Comparison of ENCODE assay signal across 8 cellular contexts in genomic region chr2:121649652-121650553, GRCh38.
DNase-seq lines count a peak whose midpoint lies in the region; FAIRE-seq and TF ChIP-seq lines count a peak whose summit lies in the region.

No MANE protein-coding gene starts in this region.

- H3K27ac ChIP-seq in RWPE1 = peak overlapping the region; percentile 94

- no peaks in the 10 kb centered on the region for H3K27me3 Mint-ChIP-seq in nephron progenitor cell (ENCODE audit: low read depth, poor library complexity)
- no peaks in the 10 kb centered on the region for H3K27me3 Mint-ChIP-seq in stimulated activated naive CD8-positive, alpha-beta T cell treated with anti-CD3 and anti-CD28 coated beads, Interleukin-15, Interleukin-2, amounts not matched to agents 100 ng/mL and 50 ng/mL, for 24 hours

- CTCF ChIA-PET in RWPE1 (lab: Yijun Ruan, JAX) = interaction anchor here (1.1 to 1.4 kb wide), 2 partner anchors 69 to 119 kb away, joined by 3 to 6 read pairs; partner anchors contain the start of gene RNU4ATAC

- POLR2A ChIA-PET in RWPE1 (lab: Yijun Ruan, JAX; ENCODE audit: low non-redundant PET) = interaction anchor here (0.6 to 1.7 kb wide), 5 partner anchors 20 to 120 kb away, joined by 3 to 8 read pairs (median 3); no protein-coding TSS in a partner anchor

- peaks cover 59% of the 10 kb centered on the region for H3K4me1 Mint-ChIP-seq in nephron progenitor cell
- peaks cover 74% of the 10 kb centered on the region for H3K4me1 Mint-ChIP-seq in stimulated activated naive CD8-positive, alpha-beta T cell treated with anti-CD3 and anti-CD28 coated beads, Interleukin-15, Interleukin-2, amounts not matched to agents 100 ng/mL and 50 ng/mL, for 24 hours (ENCODE audit: low read depth)

- H3K27ac Mint-ChIP-seq in nephron progenitor cell = peak overlapping the region; percentile 99
- H3K27ac Mint-ChIP-seq in stimulated activated naive CD8-positive, alpha-beta T cell treated with anti-CD3 and anti-CD28 coated beads, Interleukin-15, Interleukin-2, amounts not matched to agents 100 ng/mL and 50 ng/mL, for 24 hours = peak overlapping the region; percentile 99

- peak; percentile 32; the same call in 1 of the 2 replicates for TF ChIP-seq POLR2A in H54 (IDR thresholded peaks at IDR 0.05; ENCODE audit: low read depth, low read length)

- no peaks in the 10 kb centered on the region for H3K9me3 Mint-ChIP-seq in nephron progenitor cell
- H3K9me3 Mint-ChIP-seq in stimulated activated naive CD8-positive, alpha-beta T cell treated with anti-CD3 and anti-CD28 coated beads, Interleukin-15, Interleukin-2, amounts not matched to agents 100 ng/mL and 50 ng/mL, for 24 hours = no peaks in the 10 kb centered on the region

- peak; percentile 92 for DNase-seq in EH (ENCODE audit: low read depth)
- DNase-seq in H54 (ENCODE audit: insufficient read length, low spot score) = peak; percentile 46
- DNase-seq in LoVo (ENCODE audit: low spot score) = peak; percentile 84
- peak; percentile 67 for DNase-seq in RWPE1 (ENCODE audit: low spot score)
- peak; percentile 66 for DNase-seq in activated T-helper 9 cell treated with anti-CD3 and anti-CD28 coated beads, Interleukin-2, amount 50 U/mL, for 16 hours (ENCODE audit: low read depth)
- DNase-seq in fibroblast of the conjunctiva (ENCODE audit: low read depth) = peak; percentile 85
- peak; percentile 81 for DNase-seq in nephron progenitor cell

- TF ChIP-seq CTCF in RWPE1 (conservative IDR thresholded peaks at IDR 0.05; ENCODE audit: low read depth) = no peak
- TF ChIP-seq CTCF in nephron progenitor cell (IDR thresholded peaks at IDR 0.05) = no peak

- FAIRE-seq in H54 (lab: Jason Lieb, UNC) = peak; percentile 52

- H3K36me3 Mint-ChIP-seq in nephron progenitor cell (ENCODE audit: low read depth) = peaks cover 20% of the 10 kb centered on the region
- H3K36me3 Mint-ChIP-seq in stimulated activated naive CD8-positive, alpha-beta T cell treated with anti-CD3 and anti-CD28 coated beads, Interleukin-15, Interleukin-2, amounts not matched to agents 100 ng/mL and 50 ng/mL, for 24 hours (ENCODE audit: low read depth) = peaks cover 27% of the 10 kb centered on the region

- peak overlapping the region; percentile 96 for H3K4me3 Mint-ChIP-seq in nephron progenitor cell
- H3K4me3 Mint-ChIP-seq in stimulated activated naive CD8-positive, alpha-beta T cell treated with anti-CD3 and anti-CD28 coated beads, Interleukin-15, Interleukin-2, amounts not matched to agents 100 ng/mL and 50 ng/mL, for 24 hours = peak overlapping the region; percentile 96

Comparison
In these comparisons a context has a peak if more than half of its experiments do, and no peak if none do; other contexts are left out.
1. Peak in every context shown above with its lines: DNase-seq and H3K27ac ChIP-seq.